Comparison of ENCODE assay signal across 20 cellular contexts in the genomic region with DNA sequence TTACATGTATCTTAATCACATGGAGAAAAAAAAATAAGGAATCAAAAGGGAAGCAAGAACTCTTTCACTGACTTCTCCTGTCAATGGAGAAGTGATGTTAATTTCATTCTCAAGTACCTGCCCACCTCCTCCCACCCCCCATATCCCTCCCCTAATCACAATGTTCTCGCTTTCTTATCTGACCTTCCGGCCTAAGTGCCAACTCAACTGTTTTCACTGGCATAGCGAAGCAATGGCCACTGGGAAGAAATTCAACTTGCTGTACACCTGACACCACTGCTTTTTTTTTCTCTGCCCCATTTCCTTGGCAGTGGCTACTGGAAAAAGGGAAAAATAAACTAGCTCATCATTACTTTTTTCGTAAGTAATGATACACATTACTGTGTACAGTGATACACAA.
"Had no signal": no experiment of that assay in that cellular context is flagged by ENCODE, and none has a peak within 500 bp of the region (broad histone marks: within the 10 kb centered on the region; RNA-seq: fewer than 3 reads in every experiment).

No MANE protein-coding gene starts in this region.

- H3K4me1 ChIP-seq: breast epithelium had no signal

- DNase-seq: activated CD4-positive, alpha-beta memory T cell treated with anti-CD3 and anti-CD28 coated beads for 36 hours; activated CD4-positive, alpha-beta T cell treated with anti-CD3 and anti-CD28 coated beads, Interleukin-2, amount 10 ng/mL, durations not matched to agents 24 days and 14 days; activated CD4-positive, CD25-positive, alpha-beta regulatory T cell treated with anti-CD3 and anti-CD28 coated beads, Interleukin-2, amount 50 U/mL, for 72 hours; activated CD8-positive, alpha-beta memory T cell treated with anti-CD3 and anti-CD28 coated beads for 24 hours; activated gamma-delta T cell treated with Interleukin-2 at 50 U/mL for 16 hours; activated naive CD4-positive, alpha-beta T cell treated with anti-CD3 and anti-CD28 coated beads, Interleukin-2, amount 10 ng/mL, durations not matched to agents 7 days and 5 days; activated naive CD8-positive, alpha-beta T cell treated with anti-CD3 and anti-CD28 coated beads for 36 hours; activated T-cell treated with anti-CD3 and anti-CD28 coated beads, Interleukin-2, amount 50 U/mL, for 4 hours; MM.1S; NCI-H1105; NCI-H1436; NCI-H1694 treated with DMSO at 0.1 percent for 48 hours; NCI-H2081; NCI-H524; Peyer's patch; SHP77 treated with DMSO at 0.1 percent for 48 hours had no signal

- H3K27ac ChIP-seq: breast epithelium, Peyer's patch, RWPE1 had no signal

- H3K36me3 ChIP-seq: breast epithelium, Peyer's patch had no signal

- H3K4me3 Mint-ChIP-seq: activated CD4-positive, alpha-beta memory T cell treated with anti-CD3 and anti-CD28 coated beads for 36 hours; activated CD4-positive, alpha-beta T cell treated with anti-CD3 and anti-CD28 coated beads, Interleukin-2, amount 10 ng/mL, durations not matched to agents 24 days and 14 days; activated naive CD4-positive, alpha-beta T cell treated with anti-CD3 and anti-CD28 coated beads, Interleukin-2, amount 10 ng/mL, durations not matched to agents 7 days and 5 days; activated naive CD8-positive, alpha-beta T cell treated with anti-CD3 and anti-CD28 coated beads for 36 hours; activated T-cell treated with anti-CD3 and anti-CD28 coated beads, Interleukin-2, amount 50 U/mL, for 4 hours; T-helper 1 cell treated with Interleukin-12 subunit alpha and Interleukin-12 subunit beta and Interleukin-4 antibody, amounts not matched to agents 30 μg/mL and 1 μg/mL, for 36 hours had no signal

- H3K4me3 ChIP-seq: breast epithelium, Peyer's patch had no signal

- H3K27me3 ChIP-seq: breast epithelium, Peyer's patch had no signal

- ATAC-seq: activated T-cell treated with anti-CD3 and anti-CD28 coated beads, Interleukin-2, amount 50 U/mL, for 4 hours had no signal

- H3K9me3 Mint-ChIP-seq: activated CD4-positive, alpha-beta memory T cell treated with anti-CD3 and anti-CD28 coated beads for 36 hours; activated CD4-positive, alpha-beta T cell treated with anti-CD3 and anti-CD28 coated beads, Interleukin-2, amount 10 ng/mL, durations not matched to agents 24 days and 14 days; activated naive CD4-positive, alpha-beta T cell treated with anti-CD3 and anti-CD28 coated beads, Interleukin-2, amount 10 ng/mL, durations not matched to agents 7 days and 5 days; activated naive CD8-positive, alpha-beta T cell treated with anti-CD3 and anti-CD28 coated beads for 36 hours; activated T-cell treated with anti-CD3 and anti-CD28 coated beads, Interleukin-2, amount 50 U/mL, for 4 hours; activated T-helper 2 cell treated with anti-CD3 and anti-CD28 coated beads, Interferon-gamma antibody, Interleukin-2, Interleukin-4, amounts not matched to agents 10 μg/mL and 5 μg/mL and 100 μg/mL, durations not matched to agents 14 hours and 24 hours and 36 hours; T-helper 1 cell treated with Interleukin-12 subunit alpha and Interleukin-12 subunit beta and Interleukin-4 antibody, amounts not matched to agents 30 μg/mL and 1 μg/mL, for 36 hours had no signal

- H3K27me3 Mint-ChIP-seq: activated CD4-positive, alpha-beta memory T cell treated with anti-CD3 and anti-CD28 coated beads for 36 hours; activated CD4-positive, alpha-beta T cell treated with anti-CD3 and anti-CD28 coated beads, Interleukin-2, amount 10 ng/mL, durations not matched to agents 24 days and 14 days; activated naive CD4-positive, alpha-beta T cell treated with anti-CD3 and anti-CD28 coated beads, Interleukin-2, amount 10 ng/mL, durations not matched to agents 7 days and 5 days; activated naive CD8-positive, alpha-beta T cell treated with anti-CD3 and anti-CD28 coated beads for 36 hours had no signal

- H3K27ac Mint-ChIP-seq: activated CD4-positive, alpha-beta memory T cell treated with anti-CD3 and anti-CD28 coated beads for 36 hours; activated CD4-positive, alpha-beta T cell treated with anti-CD3 and anti-CD28 coated beads, Interleukin-2, amount 10 ng/mL, durations not matched to agents 24 days and 14 days; activated naive CD4-positive, alpha-beta T cell treated with anti-CD3 and anti-CD28 coated beads, Interleukin-2, amount 10 ng/mL, durations not matched to agents 7 days and 5 days; activated naive CD8-positive, alpha-beta T cell treated with anti-CD3 and anti-CD28 coated beads for 36 hours; activated T-helper 2 cell treated with anti-CD3 and anti-CD28 coated beads, Interferon-gamma antibody, Interleukin-2, Interleukin-4, amounts not matched to agents 10 μg/mL and 5 μg/mL and 100 μg/mL, durations not matched to agents 14 hours and 24 hours and 36 hours; T-helper 1 cell treated with Interleukin-12 subunit alpha and Interleukin-12 subunit beta and Interleukin-4 antibody, amounts not matched to agents 30 μg/mL and 1 μg/mL, for 36 hours had no signal

- H3K9me3 ChIP-seq: breast epithelium, Peyer's patch had no signal
